ENCODE assay signal across 1 cellular context in genomic region chr11:66266378-66267038, GRCh38.
TF ChIP-seq lines count a peak whose summit lies in the region.

No MANE protein-coding gene starts in this region.

TF ChIP-seq in GM23338, 12 proteins besides CTCF, POLR2A, EP300 and RAD21 (continued from another document):
- TF ChIP-seq ZNF462 (CRISPR knock-in tag; IDR thresholded peaks at IDR 0.05), result no peak
- no peak for TF ChIP-seq EZH2phosphoT487 (IDR thresholded peaks at IDR 0.05; ENCODE audit: unreplicated experiment)
- no peak for TF ChIP-seq REST (IDR thresholded peaks at IDR 0.05; ENCODE audit: unreplicated experiment)
- no peak for TF ChIP-seq ETS1 (IDR thresholded peaks at IDR 0.05)
